ENCODE assay signal across 3 cellular contexts in genomic region chr1:22737374-22738068, GRCh38.
TF ChIP-seq lines count a peak whose summit lies in the region.

No MANE protein-coding gene starts in this region.

TF ChIP-seq in SK-N-SH treated with all-trans-retinoic acid at 6 μM for 48 hours, 23 proteins besides CTCF, POLR2A, EP300 and RAD21:
- TF ChIP-seq TSHZ2 (CRISPR knock-in tag; IDR thresholded peaks at IDR 0.05) (no peak), ZFP3 (CRISPR knock-in tag; IDR thresholded peaks at IDR 0.05) (peak; percentile 97)

TF ChIP-seq in SK-N-SH, 30 proteins besides CTCF, POLR2A, EP300 and RAD21 (continued from another document):
- TF ChIP-seq PBX3 (IDR thresholded peaks at IDR 0.05) (no peak), SIN3A (IDR thresholded peaks at IDR 0.05; ENCODE audit: borderline replicate concordance, low read depth, low read length) (no peak), EZH2phosphoT487 (IDR thresholded peaks at IDR 0.05; ENCODE audit: borderline replicate concordance, low read depth) (no peak), RFX5 (IDR thresholded peaks at IDR 0.05; ENCODE audit: low read length) (no peak), JUND (IDR thresholded peaks at IDR 0.05) (no peak), REST (IDR thresholded peaks at IDR 0.05; ENCODE audit: low read depth, low read length) (no peak), POLR2AphosphoS5 (IDR thresholded peaks at IDR 0.05; ENCODE audit: low read depth, low read length) (no peak), FOXJ3 (CRISPR knock-in tag; IDR thresholded peaks at IDR 0.05) (no peak)

TF ChIP-seq in HEK293T, 16 proteins besides CTCF, POLR2A, EP300 and RAD21 (continued from another document):
- TF ChIP-seq PKNOX1 (IDR thresholded peaks at IDR 0.05) (no peak), LEF1 (IDR thresholded peaks at IDR 0.05; ENCODE audit: borderline replicate concordance) (no peak), SUZ12 (IDR thresholded peaks at IDR 0.05) (no peak), HDGF (IDR thresholded peaks at IDR 0.05; ENCODE audit: borderline replicate concordance) (no peak), ELF4 (IDR thresholded peaks at IDR 0.05) (no peak)
